ENCODE assay signal across 1 cellular context in genomic region chr2:178025551-178026185, GRCh38.
TF ChIP-seq lines count a peak whose summit lies in the region.

No MANE protein-coding gene starts in this region.

TF ChIP-seq in HepG2, 621 proteins besides CTCF, POLR2A, EP300 and RAD21:
- TF ChIP-seq ZBTB43 (CRISPR knock-in tag; conservative IDR thresholded peaks at IDR 0.05) (no peak), GZF1 (CRISPR knock-in tag; IDR thresholded peaks at IDR 0.05) (0 out of 2 replicates have a peak, but pooled peaks have one; percentile 68), ZSCAN5A (CRISPR knock-in tag; IDR thresholded peaks at IDR 0.05; ENCODE audit: borderline replicate concordance) (no peak), ZSCAN31 (CRISPR knock-in tag; IDR thresholded peaks at IDR 0.05; ENCODE audit: low read depth) (no peak), ZNF18 (CRISPR knock-in tag; IDR thresholded peaks at IDR 0.05; ENCODE audit: insufficient replicate concordance) (no peak), ZNF792 (CRISPR knock-in tag; IDR thresholded peaks at IDR 0.05) (no peak), MXD4 (CRISPR knock-in tag; IDR thresholded peaks at IDR 0.05) (no peak)
